In genomic region chr11:504053-504993, GRCh38 we compare ENCODE assay signal across 8 cellular contexts. TPM values are rescaled to one million over a fixed set of nuclear protein-coding genes. Genes with fewer than 3 reads are reported as not detected.
A peak's percentile ranks its signal among the peaks of the same experiment; 100 is the strongest.
DNase-seq lines count a peak whose midpoint lies in the region; ATAC-seq and TF ChIP-seq lines count a peak whose summit lies in the region.

No MANE protein-coding gene starts in this region.

- TF ChIP-seq POLR2A in stomach (IDR thresholded peaks at IDR 0.05): no peak

- DNase-seq in AG04450 (ENCODE audit: low read depth, low spot score) (no peak), HS-5 (ENCODE audit: low read depth) (peak; percentile 30), ascending aorta (ENCODE audit: low spot score in 2 of 2) (peak in 1 of 2 donors; percentile 74), iris pigment epithelial cell (ENCODE audit: low read depth) (peak; percentile 72), stomach (peak; percentile 35)

- H3K4me1 ChIP-seq in ascending aorta (peaks cover 15 to 37% of the 10 kb centered on the region in 2 donors), stomach (peaks cover 35 to 62% (median 55%) of the 10 kb centered on the region in 4 donors)

- WGBS in stomach, 5 donors: 6 to 15% (median 11%) methylated on average over 27 to 72 of the region's 72 CpGs

- H3K27ac ChIP-seq in AG04450 (ENCODE audit: low read depth, low read length): peak overlapping the region; percentile 11
- peak overlapping the region; percentile 99 to 100 for H3K27ac ChIP-seq in ascending aorta
- peak overlapping the region in 4 of 5 donors; percentile 70 to 100 (median 98) for H3K27ac ChIP-seq in stomach

- H3K36me3 ChIP-seq in ascending aorta (peaks cover 26 to 32% of the 10 kb centered on the region in 2 donors), stomach (peaks cover 26 to 37% (median 35%) of the 10 kb centered on the region in 4 donors)

- TF ChIP-seq CTCF in AG04450 (IDR thresholded peaks at IDR 0.05; ENCODE audit: low read depth, low read length) (no peak), ascending aorta (IDR thresholded peaks at IDR 0.05) (no peak), stomach (IDR thresholded peaks at IDR 0.05) (no peak)

- CTCF ChIA-PET in AG04450 (lab: Charles Lee): no interaction called here

- H3K4me3 ChIP-seq in AG04450 (ENCODE audit: low read depth, low read length) (peak overlapping the region; percentile 58), ascending aorta (peak overlapping the region; percentile 66 to 83), stomach (peak overlapping the region; percentile 48 to 61 (median 54))

- H3K9me3 ChIP-seq in AG04450 (ENCODE audit: control insufficient read depth, insufficient read depth, low read length): no peaks in the 10 kb centered on the region; the same call in 1 of the 2 replicates
- H3K9me3 ChIP-seq in ascending aorta: no peaks in the 10 kb centered on the region
- no peaks in the 10 kb centered on the region for H3K9me3 ChIP-seq in stomach

- no peak for TF ChIP-seq EP300 in stomach (IDR thresholded peaks at IDR 0.05)

- POLR2A ChIA-PET in AG04450 (lab: Yijun Ruan, JAX): no interaction called here

- H3K27me3 ChIP-seq in AG04450 (ENCODE audit: control insufficient read depth, insufficient read depth, low read length) (no peaks in the 10 kb centered on the region), ascending aorta (no peaks in the 10 kb centered on the region), stomach (no peaks in the 10 kb centered on the region)

- intact Hi-C loops in ascending aorta (cut with DNase I) (no loop called here), stomach (cut with DNase I; ENCODE audit: low total_unique reads) (no loop called here)

- no peak for ATAC-seq in HG03565 (IDR thresholded peaks at IDR 0.05; ENCODE audit: unreplicated experiment)
- ATAC-seq in HG03045 (IDR thresholded peaks at IDR 0.05; ENCODE audit: unreplicated experiment): no peak
- no peak for ATAC-seq in GM19351 (IDR thresholded peaks at IDR 0.05; ENCODE audit: unreplicated experiment)

RNA-seq across cellular contexts. Expression of gene RNH1, which starts 2.7 kb away (rescaled TPM):
- polyA plus RNA-seq in AG04450 (2011; rRNA removed) (98.6 and 168 TPM in 2 replicates), stomach (100 to 1,000 TPM in 2 of 3 donors, 10 to 100 TPM in 1; 95.3 to 149 (median 106) TPM)
- 54.2 and 75.4 TPM in 2 replicates for polyA minus RNA-seq in AG04450 (2011; rRNA and poly(A)+ RNA removed)
- total RNA-seq in ascending aorta (649 TPM), stomach (100 to 1,000 TPM in 4 of 5 donors, 10 to 100 TPM in 1; 61.3 to 260 (median 137) TPM)

RNA-seq across cellular contexts. Expression of gene HRAS, which starts 31.1 kb away (rescaled TPM):
- polyA plus RNA-seq in AG04450 (2011; rRNA removed) (44.7 and 58.7 TPM in 2 replicates), stomach (100 to 1,000 TPM; 108 to 181 (median 131) TPM)
- polyA minus RNA-seq in AG04450 (2011; rRNA and poly(A)+ RNA removed): 57.0 and 71.2 TPM in 2 replicates
- total RNA-seq in ascending aorta (21.6 TPM), stomach (10 to 100 TPM; 14.2 to 87.5 (median 21.6) TPM)

RNA-seq across cellular contexts. Expression of gene LRRC56, which starts 33.0 kb away (rescaled TPM):
- polyA plus RNA-seq in AG04450 (2011; rRNA removed) (0.86 and 1.5 TPM in 2 replicates), stomach (1 to 10 TPM; 2.1 to 2.9 (median 2.9) TPM)
- polyA minus RNA-seq in AG04450 (2011; rRNA and poly(A)+ RNA removed): 0.48 and 0.83 TPM in 2 replicates
- total RNA-seq in ascending aorta (not detected), stomach (1 to 10 TPM in 3 of 5 donors, under 1 TPM in 1, not detected in 1; 0.18 to 8.1 (median 3.3) TPM)

RNA-seq across cellular contexts. Expression of gene PTDSS2, which starts 54.2 kb away (rescaled TPM):
- polyA plus RNA-seq in AG04450 (2011; rRNA removed) (15.8 and 19.7 TPM in 2 replicates), stomach (10 to 100 TPM; 11.6 to 24.3 (median 22.3) TPM)
- 23.7 and 37.1 TPM in 2 replicates for polyA minus RNA-seq in AG04450 (2011; rRNA and poly(A)+ RNA removed)
- total RNA-seq in ascending aorta (185 TPM), stomach (100 to 1,000 TPM in 2 of 5 donors, 10 to 100 TPM in 3; 16.5 to 264 (median 59.0) TPM)

RNA-seq across cellular contexts. Expression of gene LMNTD2, which starts 56.2 kb away (rescaled TPM):
- polyA plus RNA-seq in AG04450 (2011; rRNA removed): 0.32 and 0.67 TPM in 2 replicates
- polyA minus RNA-seq in AG04450 (2011; rRNA and poly(A)+ RNA removed): not detected in 2 replicates
- 1.1 TPM for total RNA-seq in ascending aorta
- 10 to 100 TPM in 3 of 5 donors, 1 to 10 TPM in 1, under 1 TPM in 1; 0.55 to 92.7 (median 12.8) TPM for total RNA-seq in stomach
- 1 to 10 TPM; 6.3 to 9.2 (median 7.2) TPM for polyA plus RNA-seq in stomach

Comparison
In these comparisons a context has a peak if more than half of its experiments do, and no peak if none do; other contexts are left out.
1. H3K27ac ChIP-seq: peak in every context shown above with its lines; median percentile 100 in ascending aorta; 98 in stomach; 11 in AG04450.